ENCODE assay signal across 21 cellular contexts in the genomic region with DNA sequence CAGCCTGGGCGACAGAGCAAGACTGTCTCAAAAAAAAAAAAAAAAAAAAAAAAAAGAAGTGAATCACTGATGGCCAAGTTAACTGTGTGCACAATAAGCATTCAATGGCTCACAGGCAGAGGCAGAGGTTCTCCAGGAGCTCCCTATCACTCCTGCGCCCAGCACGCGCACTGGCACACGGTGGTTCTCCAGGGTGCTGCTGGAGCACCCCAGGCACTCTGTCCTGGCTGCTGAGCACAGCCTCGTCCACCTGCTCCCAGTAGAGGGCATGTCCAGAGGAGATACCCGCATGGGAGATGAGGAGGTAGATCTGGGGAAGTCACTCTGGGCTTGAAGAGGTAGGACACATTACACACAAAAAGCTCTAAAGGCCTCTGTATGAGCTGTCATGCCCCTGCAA. TPM values are rescaled to one million over a fixed set of nuclear protein-coding genes. Genes with fewer than 3 reads are reported as not detected.
DNase-seq lines count a peak whose midpoint lies in the region; ATAC-seq, FAIRE-seq and TF ChIP-seq lines count a peak whose summit lies in the region.
"Had no signal": no experiment of that assay in that cellular context is flagged by ENCODE, and none has a peak within 500 bp of the region (broad histone marks: within the 10 kb centered on the region; RNA-seq: fewer than 3 reads in every experiment).

No MANE protein-coding gene starts in this region.

- TF ChIP-seq POLR2A in HepG2 (IDR thresholded peaks at IDR 0.05; ENCODE audit: insufficient read depth in 1 of 2, low read depth in 2 of 2, low read length in 2 of 2) (no peak), spleen (IDR thresholded peaks at IDR 0.05) (no peak)

- no TSS peak for BruUV-seq in HepG2 (replicated peaks; lab: Mats Ljungman, UMichigan)

- no peak overlapping the region for H3K9ac ChIP-seq in HepG2 (ENCODE audit: insufficient read depth, low read depth, low read length)

- FAIRE-seq in HepG2 (lab: Jason Lieb, UNC) = no peak
- FAIRE-seq: A204.1, G401.6, GM12892, H54 had no signal

- ATAC-seq in HepG2 = peak; percentile 56
- ATAC-seq: CD8-positive, alpha-beta T cell had no signal

- H3K36me3 ChIP-seq in right atrium auricular region (peaks cover 54% of the 10 kb centered on the region), HepG2 (replicated peaks in 1 of 2; ENCODE audit: control insufficient read depth in 1 of 2, insufficient read depth in 2 of 2, low read length in 2 of 2) (peaks cover 9 to 57% of the 10 kb centered on the region in 2 experiments; a peak in 4 of 5 replicates), spleen (peaks cover 0 to 100% (median 70%) of the 10 kb centered on the region in 6 donors)

- H3K79me2 ChIP-seq in HepG2 (ENCODE audit: insufficient read depth, low read length) = no peaks in the 10 kb centered on the region

- TF ChIP-seq CTCF in right atrium auricular region (IDR thresholded peaks at IDR 0.05) = no peak
- TF ChIP-seq CTCF in HepG2 (CRISPR knock-in tag; IDR thresholded peaks at IDR 0.05) = no peak
- TF ChIP-seq CTCF in spleen (IDR thresholded peaks at IDR 0.05 in 8 of 11, conservative IDR thresholded peaks at IDR 0.05 in 3 of 11) = no peak

- H3K9me3 ChIP-seq in right atrium auricular region = no peaks in the 10 kb centered on the region
- no peaks in the 10 kb centered on the region for H3K9me3 ChIP-seq in HepG2 (ENCODE audit: low read length)
- no peaks in the 10 kb centered on the region for H3K9me3 ChIP-seq in spleen
- H3K9me3 ChIP-seq: Caco-2, HAP-1 had no signal

- TF ChIP-seq RAD21 in HepG2 (CRISPR knock-in tag; IDR thresholded peaks at IDR 0.05) = no peak

- H3K4me3 ChIP-seq in right atrium auricular region (no peak overlapping the region), HepG2 (replicated peaks in 1 of 3; ENCODE audit: insufficient read depth in 1 of 3, low read depth in 2 of 3, low read length in 3 of 3) (no peak overlapping the region), spleen (no peak overlapping the region)
- H3K4me3 ChIP-seq: HAP-1 had no signal

- no peak overlapping the region for H2AFZ ChIP-seq in HepG2 (ENCODE audit: low read length)

- DNase-seq in right atrium auricular region (ENCODE audit: low spot score) (peak; percentile 30), cardiac septum (ENCODE audit: low spot score) (no peak), HepG2 (ENCODE audit: low spot score) (no peak), spleen (peak; percentile 71), SHP77 treated with DMSO at 0.1 percent for 48 hours (lab: John Stamatoyannopoulos, UW) (no peak), OCI-M2 (lab: John Stamatoyannopoulos, UW; ENCODE audit: unreplicated experiment) (no peak)
- DNase-seq: ACHN; C1 segment of cervical spinal cord; Caco-2; CD4-positive, CD25-positive, alpha-beta regulatory T cell; CD8-positive, alpha-beta T cell; DMS153; DND-41; GOT3; HFFc6 had no signal

- H3K27ac ChIP-seq in right atrium auricular region = no peak overlapping the region
- no peak overlapping the region for H3K27ac ChIP-seq in HepG2 (ENCODE audit: extremely low read length, insufficient read depth, low read length)
- H3K27ac ChIP-seq in spleen = no peak overlapping the region
- H3K27ac ChIP-seq: 22Rv1 had no signal

- CTCF ChIA-PET in HepG2 (lab: Yijun Ruan, JAX; ENCODE audit: low intra/inter-chr PET ratio, low total read pairs) = no interaction called here

- no peaks in the 10 kb centered on the region for H3K27me3 ChIP-seq in right atrium auricular region
- no peaks in the 10 kb centered on the region for H3K27me3 ChIP-seq in HepG2 (ENCODE audit: control insufficient read depth in 1 of 2, insufficient read depth in 2 of 2, low read length in 2 of 2)
- H3K27me3 ChIP-seq in spleen (replicated peaks in 1 of 7) = no peaks in the 10 kb centered on the region

- WGBS in HepG2 (ENCODE audit: low lambda C conversion rate) = 98% methylated on average over 7 of the region's 7 CpGs
- WGBS in spleen, 5 donors = 88 to 98% (median 96%) methylated on average over 6 to 7 of the region's 7 CpGs

- H3K4me2 ChIP-seq in HepG2 (ENCODE audit: low read depth, low read length) = no peak overlapping the region

- H3K4me1 ChIP-seq in right atrium auricular region (no peaks in the 10 kb centered on the region), HepG2 (ENCODE audit: insufficient read depth, low read length) (no peaks in the 10 kb centered on the region), spleen (no peaks in the 10 kb centered on the region)
- H3K4me1 ChIP-seq: Caco-2, HAP-1 had no signal

- in situ Hi-C loops in HepG2 (cut with HindIII; ENCODE audit: extremely low pct_ligation_motif_present, low pct_unique_long_range_greater_than_20kb) = no loop called here

- no peak for TF ChIP-seq EP300 in HepG2 (IDR thresholded peaks at IDR 0.05; ENCODE audit: low read depth in 2 of 2, low read length in 2 of 2)
- TF ChIP-seq EP300 in HepG2 (CRISPR knock-in tag; IDR thresholded peaks at IDR 0.05; ENCODE audit: borderline replicate concordance) = no peak

- POLR2A ChIA-PET in HepG2 (lab: Yijun Ruan, JAX) = no interaction called here

- H4K20me1 ChIP-seq in HepG2 (ENCODE audit: insufficient read depth, low read length) = no peaks in the 10 kb centered on the region

- intact Hi-C loops in cardiac septum (cut with DNase I) = no loop called here
- intact Hi-C loops in HepG2 (cut with micrococcal nuclease; ENCODE audit: unreplicated experiment) = no loop called here
- intact Hi-C loops in spleen (cut with DNase I; ENCODE audit: low total_unique reads) = no loop called here

TF ChIP-seq in HepG2, 621 proteins besides CTCF, POLR2A, EP300 and RAD21:
- TF ChIP-seq RORA (CRISPR knock-in tag; IDR thresholded peaks at IDR 0.05) = no peak
- no peak for TF ChIP-seq HIVEP1 (CRISPR knock-in tag; IDR thresholded peaks at IDR 0.05)
- TF ChIP-seq ZNF564 (CRISPR knock-in tag; IDR thresholded peaks at IDR 0.05) = no peak
- no peak for TF ChIP-seq ZNF761 (CRISPR knock-in tag; conservative IDR thresholded peaks at IDR 0.05)

RNA-seq across cellular contexts. Expression of gene NUP133, which starts 21.5 kb away (rescaled TPM):
- total RNA-seq in right atrium auricular region (10 to 100 TPM; 19.7 to 21.0 TPM), cardiac septum (24.5 TPM), HepG2 (2016; rRNA removed; fragmentation: Illumina TruSeq; extraction: Trizol) (45.6 and 78.5 TPM in 2 replicates), spleen (10 to 100 TPM; 23.0 to 42.8 (median 38.4) TPM)
- 9.6 and 10.7 TPM in 2 replicates for total RNA-seq in HepG2 (2016; cell fraction: cytosol; rRNA removed; fragmentation: Illumina TruSeq; extraction: Trizol; ENCODE audit: low read depth)
- 46.9 and 76.4 TPM in 2 replicates for total RNA-seq in HepG2 (2016; cell fraction: insoluble cytoplasmic fraction; rRNA removed; fragmentation: Illumina TruSeq; extraction: Trizol)
- 15.8 and 18.8 TPM in 2 replicates for total RNA-seq in HepG2 (2016; cell fraction: membrane; rRNA removed; fragmentation: Illumina TruSeq; extraction: Trizol)
- total RNA-seq in HepG2 (2016; cell fraction: nucleus; rRNA removed; fragmentation: Illumina TruSeq; extraction: Trizol) = 29.2 and 34.2 TPM in 2 replicates
- polyA plus RNA-seq in HepG2 (2011; rRNA removed) (16.8 and 17.7 TPM in 2 replicates), spleen (10 to 100 TPM; 15.3 to 21.0 (median 17.8) TPM)
- polyA plus RNA-seq in HepG2 (2011; cell fraction: cytosol; rRNA removed) = 8.1 and 10.3 TPM in 2 replicates
- polyA plus RNA-seq in HepG2 (2011; cell fraction: nucleus; rRNA removed) = 13.7 and 16.6 TPM in 2 replicates
- 14.1 and 16.5 TPM in 2 replicates for polyA plus RNA-seq in HepG2 (2012)
- polyA plus RNA-seq in HepG2 (2016; cell fraction: cytosol; fragmentation: Illumina TruSeq; extraction: Trizol; ENCODE audit: low read depth) = 2.5 and 2.6 TPM in 2 replicates
- 44.2 and 47.9 TPM in 2 replicates for polyA plus RNA-seq in HepG2 (2016; cell fraction: insoluble cytoplasmic fraction; fragmentation: Illumina TruSeq; extraction: Trizol; ENCODE audit: low read depth)
- 6.6 and 6.8 TPM in 2 replicates for polyA plus RNA-seq in HepG2 (2016; cell fraction: membrane; fragmentation: Illumina TruSeq; extraction: Trizol; ENCODE audit: low read depth)
- 25.0 and 28.2 TPM in 2 replicates for polyA plus RNA-seq in HepG2 (2016; cell fraction: nucleus; fragmentation: Illumina TruSeq; extraction: Trizol; ENCODE audit: insufficient read depth, low read depth)
- polyA minus RNA-seq in HepG2 (2011; rRNA and poly(A)+ RNA removed; ENCODE audit: low replicate concordance) = 30.6 and 31.0 TPM in 2 replicates
- polyA minus RNA-seq in HepG2 (2011; cell fraction: cytosol; rRNA and poly(A)+ RNA removed) = 20.1 and 21.5 TPM in 2 replicates
- 30.6 and 37.9 TPM in 2 replicates for polyA minus RNA-seq in HepG2 (2011; cell fraction: nucleus; rRNA and poly(A)+ RNA removed)

RNA-seq across cellular contexts. Expression of gene ABCB10, which starts 28.9 kb away (rescaled TPM):
- total RNA-seq in right atrium auricular region = 1 to 10 TPM; 8.6 to 9.2 TPM
- 11.0 TPM for total RNA-seq in cardiac septum
- total RNA-seq in HepG2 (2016; rRNA removed; fragmentation: Illumina TruSeq; extraction: Trizol) = 20.1 and 28.9 TPM in 2 replicates
- 4.5 and 5.0 TPM in 2 replicates for total RNA-seq in HepG2 (2016; cell fraction: cytosol; rRNA removed; fragmentation: Illumina TruSeq; extraction: Trizol; ENCODE audit: low read depth)
- total RNA-seq in HepG2 (2016; cell fraction: insoluble cytoplasmic fraction; rRNA removed; fragmentation: Illumina TruSeq; extraction: Trizol) = 18.7 and 27.5 TPM in 2 replicates
- 11.6 and 14.5 TPM in 2 replicates for total RNA-seq in HepG2 (2016; cell fraction: membrane; rRNA removed; fragmentation: Illumina TruSeq; extraction: Trizol)
- total RNA-seq in HepG2 (2016; cell fraction: nucleus; rRNA removed; fragmentation: Illumina TruSeq; extraction: Trizol) = 25.6 and 28.6 TPM in 2 replicates
- 11.2 and 11.9 TPM in 2 replicates for polyA plus RNA-seq in HepG2 (2011; rRNA removed)
- polyA plus RNA-seq in HepG2 (2011; cell fraction: cytosol; rRNA removed) = 7.5 and 9.3 TPM in 2 replicates
- polyA plus RNA-seq in HepG2 (2011; cell fraction: nucleus; rRNA removed) = 5.5 and 7.1 TPM in 2 replicates
- polyA plus RNA-seq in HepG2 (2012) = 11.7 and 14.5 TPM in 2 replicates
- 2.3 and 2.6 TPM in 2 replicates for polyA plus RNA-seq in HepG2 (2016; cell fraction: cytosol; fragmentation: Illumina TruSeq; extraction: Trizol; ENCODE audit: low read depth)
- 19.6 and 20.3 TPM in 2 replicates for polyA plus RNA-seq in HepG2 (2016; cell fraction: insoluble cytoplasmic fraction; fragmentation: Illumina TruSeq; extraction: Trizol; ENCODE audit: low read depth)
- polyA plus RNA-seq in HepG2 (2016; cell fraction: membrane; fragmentation: Illumina TruSeq; extraction: Trizol; ENCODE audit: low read depth) = 6.7 and 7.3 TPM in 2 replicates
- polyA plus RNA-seq in HepG2 (2016; cell fraction: nucleus; fragmentation: Illumina TruSeq; extraction: Trizol; ENCODE audit: insufficient read depth, low read depth) = 33.1 and 36.0 TPM in 2 replicates
- polyA minus RNA-seq in HepG2 (2011; rRNA and poly(A)+ RNA removed; ENCODE audit: low replicate concordance) = 23.0 and 26.7 TPM in 2 replicates
- polyA minus RNA-seq in HepG2 (2011; cell fraction: cytosol; rRNA and poly(A)+ RNA removed) = 11.3 and 12.5 TPM in 2 replicates
- polyA minus RNA-seq in HepG2 (2011; cell fraction: nucleus; rRNA and poly(A)+ RNA removed) = 9.3 and 9.6 TPM in 2 replicates
- 10 to 100 TPM; 13.6 to 21.9 (median 16.3) TPM for total RNA-seq in spleen
- polyA plus RNA-seq in spleen = 1 to 10 TPM; 6.9 to 7.7 (median 7.3) TPM

Comparison
In these comparisons a context has a peak if more than half of its experiments do, and no peak if none do; other contexts are left out.
1. DNase-seq: peak in right atrium auricular region (single experiment) and spleen (single experiment); none in cardiac septum (single experiment), HepG2 (single experiment), SHP77 treated with DMSO at 0.1 percent for 48 hours (single experiment) and OCI-M2 (single experiment).